In the genomic region with DNA sequence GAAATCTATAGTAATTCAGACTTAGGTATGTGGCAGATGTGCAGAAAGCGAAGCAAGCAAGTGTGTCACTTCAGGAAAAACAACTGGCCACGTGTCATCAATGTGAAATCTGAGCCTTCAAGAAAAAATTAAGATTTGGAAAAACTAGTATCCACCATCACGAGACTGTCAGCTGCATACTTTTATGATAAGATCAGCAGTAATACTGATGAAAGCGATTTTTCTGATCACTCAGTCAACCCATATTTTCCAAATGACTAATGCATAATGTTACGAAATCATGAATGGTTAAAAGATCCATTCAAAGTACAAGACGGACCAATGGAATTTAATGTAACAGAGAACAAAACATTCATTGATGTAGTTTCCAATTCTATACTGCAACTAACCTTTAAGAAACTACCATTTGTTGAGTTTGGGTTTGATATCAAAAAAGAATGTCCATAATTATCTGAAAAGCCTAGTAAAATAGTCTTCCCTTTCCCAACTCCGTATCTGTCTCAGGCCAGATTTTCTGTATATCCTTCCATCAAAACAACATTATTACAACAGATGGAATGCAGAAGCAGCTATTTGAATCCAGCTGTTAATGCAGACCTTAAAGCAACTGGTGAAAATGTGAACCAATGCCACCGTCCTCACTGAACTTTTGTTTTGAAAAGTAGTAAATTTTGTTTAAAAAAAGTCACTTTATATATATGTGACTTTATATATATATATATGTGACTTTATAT, we compare ENCODE assay signal across 14 cellular contexts. TPM values are rescaled to one million over a fixed set of nuclear protein-coding genes. Genes with fewer than 3 reads are reported as not detected.
DNase-seq lines count a peak whose midpoint lies in the region; ATAC-seq and TF ChIP-seq lines count a peak whose summit lies in the region.
"Had no signal": no experiment of that assay in that cellular context is flagged by ENCODE, and none has a peak within 500 bp of the region (broad histone marks: within the 10 kb centered on the region; RNA-seq: fewer than 3 reads in every experiment).

No MANE protein-coding gene starts in this region.

- H3K9me3 ChIP-seq in mammary epithelial cell (replicated peaks; ENCODE audit: insufficient read depth, low read length) (no peaks in the 10 kb centered on the region), lower lobe of right lung (no peaks in the 10 kb centered on the region)

- no peak overlapping the region for H3K4me3 ChIP-seq in mammary epithelial cell (replicated peaks in 1 of 3; ENCODE audit: insufficient read depth in 1 of 3, low read depth in 2 of 3, low read length in 3 of 3)
- no peak overlapping the region for H3K4me3 ChIP-seq in lower lobe of right lung

- dilution Hi-C loops in mammary epithelial cell (cut with HindIII; ENCODE audit: low sequenced_read_pairs), result no loop called here

- in situ Hi-C loops in mammary epithelial cell (cut with MboI; ENCODE audit: low sequenced_read_pairs in 2 of 2), result no loop called here

- no peak overlapping the region for H2AFZ ChIP-seq in mammary epithelial cell (ENCODE audit: low read depth, low read length)

- H3K27ac ChIP-seq in mammary epithelial cell (ENCODE audit: insufficient read depth, low read depth, low read length), result peak overlapping the region; percentile 64
- H3K27ac ChIP-seq in lower lobe of right lung, result peak overlapping the region; percentile 26

- H4K20me1 ChIP-seq in mammary epithelial cell (ENCODE audit: insufficient read depth, low read length), result no peaks in the 10 kb centered on the region

- TF ChIP-seq CTCF in mammary epithelial cell (conservative IDR thresholded peaks at IDR 0.05 in 1 of 2, IDR thresholded peaks at IDR 0.05 in 1 of 2; ENCODE audit: extremely low read depth in 1 of 2, insufficient read depth in 1 of 2, low read depth in 1 of 2, low read length in 2 of 2) (no peak), lower lobe of right lung (IDR thresholded peaks at IDR 0.05) (no peak)

- H3K4me2 ChIP-seq in mammary epithelial cell (ENCODE audit: insufficient read depth, low read depth, low read length), result peak overlapping the region; percentile 69

- peaks cover 11% of the 10 kb centered on the region for H3K4me1 ChIP-seq in mammary epithelial cell (ENCODE audit: insufficient read depth, low read length)
- no peaks in the 10 kb centered on the region for H3K4me1 ChIP-seq in lower lobe of right lung

- ATAC-seq in lower lobe of right lung (no peak), GM19023 (IDR thresholded peaks at IDR 0.05; ENCODE audit: unreplicated experiment) (no peak), GM21367 (IDR thresholded peaks at IDR 0.05; ENCODE audit: unreplicated experiment) (no peak)
- ATAC-seq: activated CD8-positive, alpha-beta memory T cell treated with anti-CD3 and anti-CD28 coated beads, Interleukin-2, amount 10 ng/mL, durations not matched to agents 7 days and 5 days; naive thymus-derived CD8-positive, alpha-beta T cell had no signal

- BruUV-seq in mammary epithelial cell (replicated peaks; lab: Mats Ljungman, UMichigan), result no TSS peak

- peak; percentile 47 for DNase-seq in A172 (ENCODE audit: low spot score)
- DNase-seq in HPDE6-E6E7 (ENCODE audit: extremely low spot score), result peak; percentile 65
- DNase-seq in mammary epithelial cell, result peak; percentile 90
- no peak for DNase-seq in lower lobe of right lung
- DNase-seq in SIG-M5 treated with dmso at 0.1 percent for 504 hours (lab: John Stamatoyannopoulos, UW; ENCODE audit: unreplicated experiment), result no peak
- DNase-seq in T1000 (lab: John Stamatoyannopoulos, UW), result no peak
- DNase-seq: activated CD8-positive, alpha-beta memory T cell treated with anti-CD3 and anti-CD28 coated beads, Interleukin-2, amount 10 ng/mL, durations not matched to agents 7 days and 5 days; CD8-positive, alpha-beta memory T cell; endodermal cell; naive thymus-derived CD8-positive, alpha-beta T cell; NCI-H1092 treated with DMSO at 0.1 percent for 48 hours; SHP77 had no signal

- H3K79me2 ChIP-seq in mammary epithelial cell (ENCODE audit: insufficient read depth, low read length), result peaks cover 36% of the 10 kb centered on the region

- H3K27me3 ChIP-seq in mammary epithelial cell (ENCODE audit: insufficient read depth, low read length), result no peaks in the 10 kb centered on the region
- H3K27me3 ChIP-seq in lower lobe of right lung (ENCODE audit: low read depth), result no peaks in the 10 kb centered on the region

- 11% methylated on average over 8 of the region's 8 CpGs for WGBS in mammary epithelial cell (ENCODE audit: low coverage, missing lambda C conversion rate)

- CTCF ChIA-PET in mammary epithelial cell (lab: Charles Lee; ENCODE audit: low non-redundant PET), result interaction anchor here (1.0 kb wide), 1 partner anchor 205 kb away, joined by 3 read pairs; no protein-coding TSS in a partner anchor

- intact Hi-C loops in mammary epithelial cell (cut with micrococcal nuclease), result no loop called here
- intact Hi-C loops in lower lobe of right lung (cut with DNase I), result no loop called here

- peaks cover 39% of the 10 kb centered on the region for H3K36me3 ChIP-seq in mammary epithelial cell (ENCODE audit: insufficient read depth, low read length)
- H3K36me3 ChIP-seq in lower lobe of right lung, result peaks cover 92% of the 10 kb centered on the region

- no peak overlapping the region for H3K9ac ChIP-seq in mammary epithelial cell (ENCODE audit: insufficient read depth, low read length)

RNA-seq across cellular contexts. Expression of a gene that starts 17.0 kb away (rescaled TPM):
- total RNA-seq in A172 (2014; rRNA removed; shearing (Covaris generic)), result 2.5 and 3.7 TPM in 2 replicates
- 1 to 10 TPM in 1 of 2 donors, under 1 TPM in 1; 0.83 to 1.6 TPM for total RNA-seq in mammary epithelial cell
- polyA plus RNA-seq in mammary epithelial cell, result 0.37 TPM
- polyA minus RNA-seq in mammary epithelial cell, result 0.67 TPM
- 11.0 TPM for total RNA-seq in lower lobe of right lung

RNA-seq across cellular contexts. Expression of a gene that starts 30.5 kb away (rescaled TPM):
- 24.0 and 32.9 TPM in 2 replicates for total RNA-seq in A172 (2014; rRNA removed; shearing (Covaris generic))
- total RNA-seq in mammary epithelial cell, result 100 to 1,000 TPM in 1 of 2 donors, 10 to 100 TPM in 1; 65.7 to 101 TPM
- 61.5 TPM for polyA plus RNA-seq in mammary epithelial cell
- polyA minus RNA-seq in mammary epithelial cell, result 126 TPM
- total RNA-seq in lower lobe of right lung, result 68.5 TPM

Comparison
In these comparisons a context has a peak if more than half of its experiments do, and no peak if none do; other contexts are left out.
1. DNase-seq: peak in A172 (single experiment), HPDE6-E6E7 (single experiment) and mammary epithelial cell (single experiment); none in lower lobe of right lung (single experiment), SIG-M5 treated with dmso at 0.1 percent for 504 hours (single experiment) and T1000 (single experiment).